9 cellular contexts compared by ENCODE assay signal in genomic region chr7:140060243-140060630, GRCh38. TPM values are rescaled to one million over a fixed set of nuclear protein-coding genes. Genes with fewer than 3 reads are reported as not detected.
DNase-seq lines count a peak whose midpoint lies in the region; ATAC-seq, FAIRE-seq and TF ChIP-seq lines count a peak whose summit lies in the region.
"Had no signal": no experiment of that assay in that cellular context is flagged by ENCODE, and none has a peak within 500 bp of the region (broad histone marks: within the 10 kb centered on the region; RNA-seq: fewer than 3 reads in every experiment).

No MANE protein-coding gene starts in this region.

- H3K9me3 Mint-ChIP-seq in activated T-cell treated with anti-CD3 and anti-CD28 coated beads, Interleukin-2, amount 50 U/mL, for 24 hours = no peaks in the 10 kb centered on the region

- H3K27me3 ChIP-seq in testis (no peaks in the 10 kb centered on the region), left lung (no peaks in the 10 kb centered on the region)

- H3K27me3 Mint-ChIP-seq in activated T-cell treated with anti-CD3 and anti-CD28 coated beads, Interleukin-2, amount 50 U/mL, for 24 hours = no peaks in the 10 kb centered on the region

- no peak for DNase-seq in activated T-cell treated with anti-CD3 and anti-CD28 coated beads, Interleukin-2, amount 50 U/mL, for 24 hours
- no peak for DNase-seq in activated T-cell treated with anti-CD3 and anti-CD28 coated beads, Interleukin-2, amount 50 U/mL, for 1 hour
- peak; percentile 52 for DNase-seq in kidney tubule cell (ENCODE audit: low spot score)
- no peak for DNase-seq in testis
- DNase-seq in left lung = no peak
- no peak for DNase-seq in HTR-8/SVneo (ENCODE audit: insufficient read length, low spot score)
- DNase-seq in RPMI8226 = no peak

- TF ChIP-seq POLR2A in testis (IDR thresholded peaks at IDR 0.05) = no peak

- peak overlapping the region; percentile 90 for H3K27ac ChIP-seq in VCaP
- H3K27ac ChIP-seq in testis = peak overlapping the region; percentile 90 to 97
- H3K27ac ChIP-seq in left lung = peak overlapping the region in 1 of 2 donors; percentile 96

- H3K36me3 Mint-ChIP-seq in activated T-cell treated with anti-CD3 and anti-CD28 coated beads, Interleukin-2, amount 50 U/mL, for 24 hours (ENCODE audit: low read depth) = peaks cover 31% of the 10 kb centered on the region

- H3K9me3 ChIP-seq in testis = no peaks in the 10 kb centered on the region
- no peaks in the 10 kb centered on the region for H3K9me3 ChIP-seq in left lung

- WGBS in testis, 2 donors = 63 to 81% methylated on average over 3 of the region's 3 CpGs

- no peak for ATAC-seq in left lung

- H3K4me3 Mint-ChIP-seq in activated T-cell treated with anti-CD3 and anti-CD28 coated beads, Interleukin-2, amount 50 U/mL, for 24 hours = peak overlapping the region; percentile 83

- peak overlapping the region; percentile 18 for H3K27ac Mint-ChIP-seq in activated T-cell treated with anti-CD3 and anti-CD28 coated beads, Interleukin-2, amount 50 U/mL, for 24 hours

- H3K4me3 ChIP-seq in testis = no peak overlapping the region
- H3K4me3 ChIP-seq in left lung = peak overlapping the region in 1 of 2 donors; percentile 81

- no peak for FAIRE-seq in HTR-8/SVneo (lab: Jason Lieb, UNC)
- FAIRE-seq: frontal cortex had no signal

- intact Hi-C loops in testis (cut with DNase I; ENCODE audit: low total_unique reads) = no loop called here
- intact Hi-C loops in left lung (cut with DNase I) = no loop called here

- TF ChIP-seq CTCF in VCaP (conservative IDR thresholded peaks at IDR 0.05) = no peak
- no peak for TF ChIP-seq CTCF in testis (IDR thresholded peaks at IDR 0.05)
- TF ChIP-seq CTCF in left lung (IDR thresholded peaks at IDR 0.05) = no peak

- H3K4me1 ChIP-seq in testis (peaks cover 22% of the 10 kb centered on the region), left lung (peaks cover 9 to 54% of the 10 kb centered on the region in 2 donors)

- H3K36me3 ChIP-seq in testis (ENCODE audit: low read depth, missing control alignments) (no peaks in the 10 kb centered on the region), left lung (peaks cover 0 to 23% of the 10 kb centered on the region in 2 donors)

- peaks cover 64% of the 10 kb centered on the region for H3K4me1 Mint-ChIP-seq in activated T-cell treated with anti-CD3 and anti-CD28 coated beads, Interleukin-2, amount 50 U/mL, for 24 hours (ENCODE audit: low read depth)

RNA-seq across cellular contexts. Expression of gene PARP12, which starts 2.5 kb away (rescaled TPM):
- total RNA-seq in testis (10 to 100 TPM; 54.6 to 63.1 TPM), left lung (10 to 100 TPM; 46.9 to 68.2 TPM)
- polyA plus RNA-seq in testis (ENCODE audit: insufficient read depth, low read depth, low replicate concordance) = 39.4 TPM
